In genomic region chr20:63363981-63364536, GRCh38 we compare ENCODE assay signal across 22 cellular contexts. TPM values are rescaled to one million over a fixed set of nuclear protein-coding genes. Genes with fewer than 3 reads are reported as not detected.
"Had no signal": no experiment of that assay in that cellular context is flagged by ENCODE, and none has a peak within 500 bp of the region (broad histone marks: within the 10 kb centered on the region; RNA-seq: fewer than 3 reads in every experiment).

No MANE protein-coding gene starts in this region.

- H3K4me3 ChIP-seq: body of pancreas, esophagus squamous epithelium, stomach, testis, upper lobe of right lung had no signal

- DNase-seq: activated CD4-positive, alpha-beta T cell treated with anti-CD3 and anti-CD28 coated beads, Interleukin-2, amount 10 ng/mL, durations not matched to agents 7 days and 5 days; activated CD8-positive, alpha-beta memory T cell treated with anti-CD3 and anti-CD28 coated beads, Interleukin-2, amount 50 U/mL, for 48 hours; activated gamma-delta T cell treated with Interleukin-2 at 50 U/mL for 16 hours; amygdala; body of pancreas; cortex of kidney; effector CD4-positive, alpha-beta T cell; esophagus squamous epithelium; immature natural killer cell; naive B cell; occipital lobe; stomach; testis; upper lobe of right lung had no signal

- ATAC-seq: body of pancreas, sciatic nerve, upper lobe of right lung had no signal

- H3K9me3 Mint-ChIP-seq: activated CD4-positive, alpha-beta T cell treated with anti-CD3 and anti-CD28 coated beads, Interleukin-2, amount 10 ng/mL, durations not matched to agents 7 days and 5 days; immature natural killer cell; naive B cell; T-helper 2 cell treated with Interferon-gamma antibody and Interleukin-4, amounts not matched to agents 5 μg/mL and 100 μg/mL, for 36 hours had no signal

- H3K36me3 ChIP-seq: esophagus squamous epithelium, stomach, upper lobe of right lung had no signal

- H3K4me1 ChIP-seq: testis, upper lobe of right lung had no signal

- H3K36me3 Mint-ChIP-seq: activated naive CD8-positive, alpha-beta T cell; immature natural killer cell had no signal

- H3K4me3 Mint-ChIP-seq: activated CD4-positive, alpha-beta T cell treated with anti-CD3 and anti-CD28 coated beads, Interleukin-2, amount 10 ng/mL, durations not matched to agents 7 days and 5 days; activated naive CD8-positive, alpha-beta T cell; immature natural killer cell; T-helper 2 cell treated with Interferon-gamma antibody and Interleukin-4, amounts not matched to agents 5 μg/mL and 100 μg/mL, for 36 hours had no signal

- H3K27ac Mint-ChIP-seq: activated CD4-positive, alpha-beta T cell treated with anti-CD3 and anti-CD28 coated beads, Interleukin-2, amount 10 ng/mL, durations not matched to agents 7 days and 5 days; activated naive CD8-positive, alpha-beta T cell; immature natural killer cell; naive B cell; progenitor cell of endocrine pancreas; T-helper 2 cell treated with Interferon-gamma antibody and Interleukin-4, amounts not matched to agents 5 μg/mL and 100 μg/mL, for 36 hours had no signal

- H3K4me1 Mint-ChIP-seq: activated CD4-positive, alpha-beta T cell treated with anti-CD3 and anti-CD28 coated beads, Interleukin-2, amount 10 ng/mL, durations not matched to agents 7 days and 5 days had no signal

- H3K27ac ChIP-seq: body of pancreas, esophagus squamous epithelium, stomach, testis, upper lobe of right lung had no signal

- H3K9me3 ChIP-seq: body of pancreas, esophagus squamous epithelium, stomach, testis, upper lobe of right lung had no signal

- H3K27me3 ChIP-seq: testis had no signal

RNA-seq across cellular contexts. Expression of gene CHRNA4, which starts 2.9 kb away (rescaled TPM):
- total RNA-seq: activated CD4-positive, alpha-beta T cell treated with anti-CD3 and anti-CD28 coated beads, Interleukin-2, amount 10 ng/mL, durations not matched to agents 7 days and 5 days; body of pancreas; endothelial cell of umbilical vein; esophagus squamous epithelium; fibroblast of villous mesenchyme; glomerular endothelial cell; mononuclear cell had no signal
- polyA plus RNA-seq: endothelial cell of umbilical vein, immature natural killer cell had no signal
